14 cellular contexts compared by ENCODE assay signal in genomic region chr10:3924344-3924743, GRCh38.
DNase-seq lines count a peak whose midpoint lies in the region; ATAC-seq, FAIRE-seq and TF ChIP-seq lines count a peak whose summit lies in the region.
"Had no signal": no experiment of that assay in that cellular context is flagged by ENCODE, and none has a peak within 500 bp of the region (broad histone marks: within the 10 kb centered on the region; RNA-seq: fewer than 3 reads in every experiment).

No MANE protein-coding gene starts in this region.

- peak overlapping the region; percentile 57; the same call in 1 of the 2 replicates for H3K18ac ChIP-seq in IMR-90 (ENCODE audit: low read depth, low read length)

- H2AFZ ChIP-seq in IMR-90 (replicated peaks; ENCODE audit: low read length, poor library complexity): peak overlapping the region; percentile 28
- H2AFZ ChIP-seq in HepG2 (ENCODE audit: low read length): no peak overlapping the region

- no peak overlapping the region for H4K91ac ChIP-seq in IMR-90 (ENCODE audit: insufficient read depth, low read depth, low read length)

- no peaks in the 10 kb centered on the region for H3K79me2 ChIP-seq in HepG2 (ENCODE audit: insufficient read depth, low read length)

- POLR2A ChIA-PET in IMR-90 (lab: Charles Lee; ENCODE audit: unreplicated experiment) (no interaction called here), HepG2 (lab: Yijun Ruan, JAX) (no interaction called here)

- H4K8ac ChIP-seq in IMR-90 (ENCODE audit: low read depth in 2 of 2, low read length in 2 of 2): peak overlapping the region in 1 of 2 experiments; percentile 20; a peak in 1 of 4 replicates

- DNase-seq in AG08396 (ENCODE audit: low spot score) (peak; percentile 67), IMR-90 (peak; percentile 97), cardiac fibroblast (ENCODE audit: low read depth in 2 of 2) (peak; percentile 89 to 93), HepG2 (ENCODE audit: low spot score) (no peak), substantia nigra (lab: John Stamatoyannopoulos, UW) (no peak), coronary artery (ENCODE audit: low spot score) (no peak)
- DNase-seq in activated CD4-positive, alpha-beta T cell treated with anti-CD3 and anti-CD28 coated beads, Interleukin-2, amount 50 U/mL, for 48 hours: no peak
- DNase-seq: activated CD8-positive, alpha-beta memory T cell treated with anti-CD3 and anti-CD28 coated beads, Interleukin-2, amount 50 U/mL, for 4 hours; NCI-H774; posterior cingulate gyrus had no signal

- no peak for FAIRE-seq in HepG2 (lab: Jason Lieb, UNC)
- FAIRE-seq: colon, GM12878 had no signal

- no peak overlapping the region for H2BK15ac ChIP-seq in IMR-90 (ENCODE audit: low read depth, low read length)

- H2BK120ac ChIP-seq in IMR-90 (ENCODE audit: low read depth, low read length): peak overlapping the region; percentile 59; the same call in 1 of the 2 replicates

- 0 out of 2 replicates have a peak overlapping the region, but pooled peaks have one; percentile 14 for H3K27ac ChIP-seq in IMR-90 (ENCODE audit: insufficient read depth, low read length)
- no peak overlapping the region for H3K27ac ChIP-seq in HepG2 (ENCODE audit: extremely low read length, insufficient read depth, low read length)
- no peak overlapping the region for H3K27ac ChIP-seq in substantia nigra (ENCODE audit: low read depth, low read length, poor library complexity, severe bottlenecking)
- H3K27ac ChIP-seq in coronary artery: peak overlapping the region in 1 of 2 donors; percentile 24
- H3K27ac ChIP-seq: C4-2B had no signal

- H4K20me1 ChIP-seq in IMR-90 (ENCODE audit: insufficient read depth, low read length) (no peaks in the 10 kb centered on the region), HepG2 (ENCODE audit: insufficient read depth, low read length) (no peaks in the 10 kb centered on the region)

- peak overlapping the region; percentile 32 for H2BK5ac ChIP-seq in IMR-90 (ENCODE audit: low read depth, low read length, poor library complexity, severe bottlenecking)

- WGBS in IMR-90 (ENCODE audit: extremely low coverage in 2 of 2, insufficient read length in 1 of 2), 2 experiments: no CpG with 5 or more reads among the region's 5 CpGs
- WGBS in HepG2 (ENCODE audit: low lambda C conversion rate): 14% methylated on average over 5 of the region's 5 CpGs

- H2BK20ac ChIP-seq in IMR-90 (ENCODE audit: low read depth, low read length): peak overlapping the region; percentile 39; the same call in 1 of the 2 replicates

- H2AK9ac ChIP-seq in IMR-90 (replicated peaks; ENCODE audit: low read depth, low read length, poor library complexity): no peak overlapping the region

- no peak overlapping the region for H3K56ac ChIP-seq in IMR-90 (ENCODE audit: extremely low read depth, insufficient read depth, low read length)

- no TSS peak for BruUV-seq in IMR-90 (replicated peaks; lab: Mats Ljungman, UMichigan)
- no TSS peak for BruUV-seq in HepG2 (replicated peaks; lab: Mats Ljungman, UMichigan)

- no peak overlapping the region for H3K9ac ChIP-seq in IMR-90 (ENCODE audit: low read depth, low read length)
- H3K9ac ChIP-seq in HepG2 (ENCODE audit: insufficient read depth, low read depth, low read length): no peak overlapping the region

- H3K14ac ChIP-seq in IMR-90 (replicated peaks; ENCODE audit: low read depth, low read length): peak overlapping the region; percentile 70; the same call in 1 of the 2 replicates

- in situ Hi-C loops in IMR-90 (cut with MboI; ENCODE audit: low sequenced_read_pairs) (loop anchor here (25.0 kb wide), 1 partner anchor 838 kb away; no protein-coding TSS in a partner anchor), HepG2 (cut with HindIII; ENCODE audit: extremely low pct_ligation_motif_present, low pct_unique_long_range_greater_than_20kb) (no loop called here)

- CTCF ChIA-PET in IMR-90 (lab: Yijun Ruan, JAX): interaction anchor here (0.6 kb wide), 3 partner anchors 22 to 403 kb away, joined by 3 to 5 read pairs (median 3); no protein-coding TSS in a partner anchor
- CTCF ChIA-PET in HepG2 (lab: Yijun Ruan, JAX; ENCODE audit: low intra/inter-chr PET ratio, low total read pairs): no interaction called here

- TF ChIP-seq POLR2A in IMR-90 (IDR thresholded peaks at IDR 0.05; ENCODE audit: low read depth, low read length) (no peak), HepG2 (IDR thresholded peaks at IDR 0.05; ENCODE audit: insufficient read depth in 1 of 2, low read depth in 2 of 2, low read length in 2 of 2) (no peak)

- H3K4me2 ChIP-seq in IMR-90 (ENCODE audit: low read depth, low read length): no peak overlapping the region
- H3K4me2 ChIP-seq in HepG2 (ENCODE audit: low read depth, low read length): no peak overlapping the region

- no peak overlapping the region for H3K23ac ChIP-seq in IMR-90 (ENCODE audit: low read depth, low read length)

- TF ChIP-seq EP300 in HepG2 (IDR thresholded peaks at IDR 0.05; ENCODE audit: low read depth in 2 of 2, low read length in 2 of 2) (no peak), HepG2 (CRISPR knock-in tag; IDR thresholded peaks at IDR 0.05; ENCODE audit: borderline replicate concordance) (no peak)

- no peaks in the 10 kb centered on the region for H3K9me3 ChIP-seq in IMR-90 (ENCODE audit: control insufficient read depth, insufficient read depth, low read length)
- H3K9me3 ChIP-seq in HepG2 (ENCODE audit: low read length): peaks cover 21% of the 10 kb centered on the region

- TF ChIP-seq CTCF in IMR-90 (conservative IDR thresholded peaks at IDR 0.05; ENCODE audit: low read depth, low read length): no peak
- TF ChIP-seq CTCF in cardiac fibroblast (IDR thresholded peaks at IDR 0.05; ENCODE audit: low read depth, low read length): no peak
- TF ChIP-seq CTCF in HepG2 (CRISPR knock-in tag; IDR thresholded peaks at IDR 0.05): no peak
- TF ChIP-seq CTCF in coronary artery (IDR thresholded peaks at IDR 0.05): no peak

- TF ChIP-seq RAD21 in IMR-90 (IDR thresholded peaks at IDR 0.05; ENCODE audit: low read length): peak; percentile 17; the same call in 1 of the 2 replicates
- TF ChIP-seq RAD21 in HepG2 (CRISPR knock-in tag; IDR thresholded peaks at IDR 0.05): no peak

- H3K4me1 ChIP-seq in IMR-90 (ENCODE audit: control insufficient read depth, insufficient read depth, low read length) (no peaks in the 10 kb centered on the region), HepG2 (ENCODE audit: insufficient read depth, low read length) (no peaks in the 10 kb centered on the region)

- no peaks in the 10 kb centered on the region for H3K9me1 ChIP-seq in IMR-90 (ENCODE audit: insufficient read depth, low read length)

- intact Hi-C loops in IMR-90 (cut with micrococcal nuclease): no loop called here
- intact Hi-C loops in HepG2 (cut with micrococcal nuclease; ENCODE audit: unreplicated experiment): no loop called here

- peak overlapping the region; percentile 57; the same call in 1 of the 2 replicates for H3K4ac ChIP-seq in IMR-90 (ENCODE audit: low read depth, low read length)

- H2AK5ac ChIP-seq in IMR-90 (ENCODE audit: low read depth, low read length): no peak overlapping the region

- no peaks in the 10 kb centered on the region for H3K79me1 ChIP-seq in IMR-90 (ENCODE audit: low read depth in 1 of 2, low read length in 2 of 2)

- H3K4me3 ChIP-seq in IMR-90 (ENCODE audit: insufficient read depth, low read depth, low read length): no peak overlapping the region
- H3K4me3 ChIP-seq in cardiac fibroblast (replicated peaks in 1 of 2; ENCODE audit: low read depth in 2 of 2, low read length in 2 of 2): no peak overlapping the region
- no peak overlapping the region for H3K4me3 ChIP-seq in HepG2 (replicated peaks in 1 of 3; ENCODE audit: insufficient read depth in 1 of 3, low read depth in 2 of 3, low read length in 3 of 3)
- H3K4me3 ChIP-seq in coronary artery: no peak overlapping the region
- H3K4me3 ChIP-seq: GM12878 had no signal

- dilution Hi-C loops in IMR-90 (cut with HindIII; ENCODE audit: low sequenced_read_pairs, unreplicated experiment): no loop called here

- H3K27me3 ChIP-seq in IMR-90 (ENCODE audit: control insufficient read depth, insufficient read depth, low read length) (no peaks in the 10 kb centered on the region), HepG2 (ENCODE audit: control insufficient read depth in 1 of 2, insufficient read depth in 2 of 2, low read length in 2 of 2) (peaks cover 0 to 21% of the 10 kb centered on the region in 2 experiments; a peak in 1 of 5 replicates)

- ATAC-seq in IMR-90 (ENCODE audit: low read depth): peak; percentile 82
- ATAC-seq in HepG2: no peak
- ATAC-seq in GM21825 (IDR thresholded peaks at IDR 0.05; ENCODE audit: unreplicated experiment): no peak
- ATAC-seq: GM12878 had no signal

- no peaks in the 10 kb centered on the region for H3K36me3 ChIP-seq in IMR-90 (ENCODE audit: control insufficient read depth, insufficient read depth, low read length)
- H3K36me3 ChIP-seq in HepG2 (replicated peaks in 1 of 2; ENCODE audit: control insufficient read depth in 1 of 2, insufficient read depth in 2 of 2, low read length in 2 of 2): no peaks in the 10 kb centered on the region

- H4K5ac ChIP-seq in IMR-90 (ENCODE audit: low read depth, low read length): no peak overlapping the region

TF ChIP-seq in IMR-90, 13 proteins besides CTCF, POLR2A, EP300 and RAD21 (continues in another document):
- 0 out of 2 replicates have a peak, but pooled peaks have one; percentile 1 for TF ChIP-seq MAFK (IDR thresholded peaks at IDR 0.05; ENCODE audit: low read depth, low read length)
- TF ChIP-seq CHD1 (IDR thresholded peaks at IDR 0.05; ENCODE audit: low read depth, low read length): no peak
- peak; percentile 42; the same call in 1 of the 2 replicates for TF ChIP-seq CEBPB (IDR thresholded peaks at IDR 0.05; ENCODE audit: low read depth, low read length)
- no peak for TF ChIP-seq NFE2L2 (IDR thresholded peaks at IDR 0.05; ENCODE audit: low read depth, low read length)

TF ChIP-seq in HepG2, 621 proteins besides CTCF, POLR2A, EP300 and RAD21 (continues in another document):
- no peak for TF ChIP-seq SCMH1 (CRISPR knock-in tag; IDR thresholded peaks at IDR 0.05; ENCODE audit: borderline replicate concordance)
- no peak for TF ChIP-seq RCOR2 (CRISPR knock-in tag; IDR thresholded peaks at IDR 0.05)
- no peak for TF ChIP-seq CERS6 (CRISPR knock-in tag; IDR thresholded peaks at IDR 0.05)

Comparison
In these comparisons a context has a peak if more than half of its experiments do, and no peak if none do; other contexts are left out.
1. DNase-seq: peak in AG08396 (single experiment), IMR-90 (single experiment) and cardiac fibroblast (2 of 2); none in HepG2 (single experiment), substantia nigra (0 of 49), activated CD4-positive, alpha-beta T cell treated with anti-CD3 and anti-CD28 coated beads, Interleukin-2, amount 50 U/mL, for 48 hours (0 of 2) and coronary artery (single experiment).